ENCODE assay signal across 20 cellular contexts in the genomic region with DNA sequence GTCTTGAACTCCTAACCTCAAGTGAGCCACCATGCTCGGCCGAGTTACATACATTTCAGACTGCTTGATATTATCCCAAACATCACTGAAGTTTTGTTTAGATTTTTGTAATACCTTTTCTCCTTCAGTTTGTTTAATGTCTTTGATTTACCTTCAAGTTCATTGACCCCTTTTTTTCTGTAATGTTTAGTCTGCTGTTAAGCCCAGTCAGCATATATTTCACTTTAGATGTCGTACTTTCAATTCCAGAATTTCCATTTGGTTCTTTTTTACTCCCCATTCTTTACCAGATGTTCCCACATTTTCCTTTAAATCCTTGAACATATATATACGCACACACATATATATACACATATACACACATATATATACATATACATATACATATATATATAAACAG.
"Had no signal": no experiment of that assay in that cellular context is flagged by ENCODE, and none has a peak within 500 bp of the region (broad histone marks: within the 10 kb centered on the region; RNA-seq: fewer than 3 reads in every experiment).

No MANE protein-coding gene starts in this region.

- H3K4me3 ChIP-seq: SJCRH30 had no signal

- H3K27me3 ChIP-seq: SJCRH30 had no signal

- H3K27ac ChIP-seq: SJCRH30 had no signal

- H3K9me3 ChIP-seq: SJCRH30 had no signal

- H3K4me1 ChIP-seq: SJCRH30 had no signal

- ATAC-seq: Right ventricle myocardium inferior, SK-N-SH treated with all-trans-retinoic acid at 6 μM for 48 hours had no signal

- DNase-seq: Karpas-422, KG1, MM.1S, NCI-H1092 treated with DMSO at 0.1 percent for 48 hours, NCI-H1436, NCI-H187, NCI-H2029, NCI-H2081 treated with DMSO at 0.1 percent for 48 hours, NCI-H2171, NCI-H226, NCI-H446, NCI-H510A, NCI-H524 treated with DMSO at 0.1 percent for 48 hours, NCI-H69, NCI-H774, SHP77 treated with DMSO at 0.1 percent for 48 hours, SJCRH30, T-helper 1 cell had no signal

- H3K36me3 ChIP-seq: SJCRH30 had no signal
